In the genomic region with DNA sequence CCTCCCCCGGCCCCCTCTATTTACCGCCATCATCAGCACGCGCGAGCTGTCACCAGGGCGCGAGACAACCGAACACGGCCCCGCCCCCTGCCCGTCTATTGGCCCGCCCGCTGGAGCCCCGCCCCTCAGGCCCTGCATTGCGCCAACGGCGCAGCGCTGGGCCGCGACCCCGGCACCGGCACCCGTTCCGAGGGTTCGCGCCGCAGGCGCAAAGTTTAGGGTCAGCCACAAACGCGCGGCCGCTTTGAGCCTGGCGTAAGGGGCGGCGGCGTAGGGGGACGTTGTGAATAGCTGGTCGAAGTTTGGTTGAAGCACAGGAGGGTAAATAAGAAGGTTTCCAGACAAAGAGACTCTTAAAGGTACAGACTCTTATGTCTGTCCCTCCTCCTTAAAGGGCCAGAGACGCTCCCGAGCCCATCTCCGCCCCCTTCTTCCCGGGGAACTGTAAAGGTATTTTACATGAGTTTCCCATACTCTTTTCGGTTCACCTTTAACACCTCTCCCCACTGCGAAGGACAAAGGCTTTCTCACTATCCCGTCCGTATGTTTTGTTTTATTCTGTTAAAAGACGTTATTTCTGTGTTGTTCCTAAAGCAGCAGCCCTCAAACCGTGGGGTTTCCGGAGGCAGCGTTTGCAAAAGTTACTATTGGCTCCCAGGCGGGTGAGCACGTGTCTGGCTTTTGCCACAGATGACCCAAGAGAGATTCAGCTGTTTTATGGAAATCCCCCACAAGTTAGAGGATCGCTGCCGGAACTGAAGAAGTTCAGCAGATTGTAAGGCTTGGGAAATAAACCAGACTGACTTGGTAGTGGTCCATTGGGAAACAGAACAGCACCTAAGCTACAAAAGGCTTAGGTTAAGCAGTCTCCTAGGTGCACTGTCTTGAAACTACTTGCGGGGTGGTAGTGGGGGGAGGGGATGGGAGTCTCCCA, we compare ENCODE assay signal across 8 cellular contexts. TPM values are rescaled to one million over a fixed set of nuclear protein-coding genes. Genes with fewer than 3 reads are reported as not detected.
DNase-seq lines count a peak whose midpoint lies in the region; ATAC-seq and TF ChIP-seq lines count a peak whose summit lies in the region.

Gene USP49 (minus strand): TSS at position 76 of the 934 bp plus-strand sequence. CDS start 88,392 bp downstream, outside the sequence.

- peak; percentile 95 for DNase-seq in NB4 (ENCODE audit: low read depth)
- DNase-seq in SK-MEL-5 (ENCODE audit: low read depth, low spot score) = peak; percentile 76
- peak; percentile 95 for DNase-seq in activated naive CD4-positive, alpha-beta T cell treated with anti-CD3 and anti-CD28 coated beads, Interleukin-2, amount 10 ng/mL, durations not matched to agents 7 days and 5 days
- DNase-seq in glutamatergic neuron = peak; percentile 98
- DNase-seq in osteocyte (ENCODE audit: extremely low spot score, unreplicated experiment) = peak; percentile 96

- CTCF ChIA-PET in activated naive CD4-positive, alpha-beta T cell treated with anti-CD3 and anti-CD28 coated beads, Interleukin-2, amount 10 ng/mL, durations not matched to agents 7 days and 5 days (lab: Charles Lee) = interaction anchor here (0.7 to 2.0 kb wide), 7 partner anchors 10 to 153 kb away, joined by 3 to 11 read pairs (median 4); partner anchors contain the start of genes BYSL, MED20 and TOMM6

- H3K4me3 ChIP-seq in GM08714 (ENCODE audit: low read length) (peak within 1 kb of the TSS; percentile 90), NB4 (ENCODE audit: low read depth, low read length) (peak within 1 kb of the TSS; percentile 91), thymus (ENCODE audit: low read length) (peak within 1 kb of the TSS; percentile 96)

- H3K27ac ChIP-seq in thymus (ENCODE audit: low read depth) = peak within 1 kb of the TSS; percentile 94

- no peaks in the 10 kb centered on the region for H3K9me3 ChIP-seq in thymus (ENCODE audit: control insufficient read depth)

- no peaks in the 10 kb centered on the region for H3K27me3 ChIP-seq in thymus (ENCODE audit: control insufficient read depth, insufficient read depth)

- no peak within 1 kb of the TSS for H3K4me3 Mint-ChIP-seq in activated naive CD4-positive, alpha-beta T cell treated with anti-CD3 and anti-CD28 coated beads, Interleukin-2, amount 10 ng/mL, durations not matched to agents 7 days and 5 days
- H3K4me3 Mint-ChIP-seq in glutamatergic neuron (ENCODE audit: unreplicated experiment) (peak within 1 kb of the TSS; percentile 91), osteocyte (ENCODE audit: unreplicated experiment) (no peak within 1 kb of the TSS)

- peaks cover 2% of the 10 kb centered on the region for H3K36me3 Mint-ChIP-seq in activated naive CD4-positive, alpha-beta T cell treated with anti-CD3 and anti-CD28 coated beads, Interleukin-2, amount 10 ng/mL, durations not matched to agents 7 days and 5 days
- no peaks in the 10 kb centered on the region for H3K36me3 Mint-ChIP-seq in glutamatergic neuron (ENCODE audit: unreplicated experiment)
- H3K36me3 Mint-ChIP-seq in osteocyte (ENCODE audit: unreplicated experiment) = no peaks in the 10 kb centered on the region

- H3K27me3 Mint-ChIP-seq in activated naive CD4-positive, alpha-beta T cell treated with anti-CD3 and anti-CD28 coated beads, Interleukin-2, amount 10 ng/mL, durations not matched to agents 7 days and 5 days = no peaks in the 10 kb centered on the region
- H3K27me3 Mint-ChIP-seq in glutamatergic neuron (ENCODE audit: unreplicated experiment) (peaks cover 4% of the 10 kb centered on the region), osteocyte (ENCODE audit: unreplicated experiment) (no peaks in the 10 kb centered on the region)

- under 1% methylated on average over 55 of the region's 55 CpGs for WGBS in thymus

- no peak for TF ChIP-seq POLR2A in NB4 (IDR thresholded peaks at IDR 0.05; ENCODE audit: extremely low read depth, insufficient read length)

- H3K36me3 ChIP-seq in thymus (ENCODE audit: control insufficient read depth, insufficient read depth) = no peaks in the 10 kb centered on the region

- peak; percentile 78 for ATAC-seq in HG02571 (IDR thresholded peaks at IDR 0.05; ENCODE audit: unreplicated experiment)

- H3K27ac Mint-ChIP-seq in activated naive CD4-positive, alpha-beta T cell treated with anti-CD3 and anti-CD28 coated beads, Interleukin-2, amount 10 ng/mL, durations not matched to agents 7 days and 5 days = peak within 1 kb of the TSS; percentile 79
- H3K27ac Mint-ChIP-seq in glutamatergic neuron (ENCODE audit: unreplicated experiment) (peak within 1 kb of the TSS; percentile 90), osteocyte (ENCODE audit: unreplicated experiment) (peak within 1 kb of the TSS; percentile 91)

- in situ Hi-C loops in SK-MEL-5 (cut with HindIII; ENCODE audit: low pct_unique_long_range_greater_than_20kb, low sequenced_read_pairs) = no loop called here

- no peaks in the 10 kb centered on the region for H3K9me3 Mint-ChIP-seq in activated naive CD4-positive, alpha-beta T cell treated with anti-CD3 and anti-CD28 coated beads, Interleukin-2, amount 10 ng/mL, durations not matched to agents 7 days and 5 days
- no peaks in the 10 kb centered on the region for H3K9me3 Mint-ChIP-seq in glutamatergic neuron (ENCODE audit: unreplicated experiment)
- H3K9me3 Mint-ChIP-seq in osteocyte (ENCODE audit: unreplicated experiment) = no peaks in the 10 kb centered on the region

- no peak for TF ChIP-seq CTCF in NB4 (IDR thresholded peaks at IDR 0.05; ENCODE audit: low read depth, low read length)
- TF ChIP-seq CTCF in glutamatergic neuron (IDR thresholded peaks at IDR 0.05; ENCODE audit: partially characterized antibody, unreplicated experiment) = no peak
- TF ChIP-seq CTCF in osteocyte (IDR thresholded peaks at IDR 0.05) = no peak

- H3K4me1 ChIP-seq in thymus (ENCODE audit: control insufficient read depth, insufficient read depth, low read length) = peaks cover 12% of the 10 kb centered on the region

- peaks cover 17% of the 10 kb centered on the region for H3K4me1 Mint-ChIP-seq in activated naive CD4-positive, alpha-beta T cell treated with anti-CD3 and anti-CD28 coated beads, Interleukin-2, amount 10 ng/mL, durations not matched to agents 7 days and 5 days
- H3K4me1 Mint-ChIP-seq in glutamatergic neuron (ENCODE audit: low read depth, unreplicated experiment) (peaks cover 3% of the 10 kb centered on the region), osteocyte (ENCODE audit: unreplicated experiment) (peaks cover 9% of the 10 kb centered on the region)

RNA-seq across cellular contexts. Expression of gene USP49, which starts in this region (rescaled TPM):
- total RNA-seq in SK-MEL-5 (2014; rRNA removed; shearing (Covaris generic)) = 0.85 and 1.8 TPM in 2 replicates
- polyA plus RNA-seq in SK-MEL-5 (2015; cell fraction: cytosol; rRNA removed) = 0.99 and 1.8 TPM in 2 replicates
- polyA plus RNA-seq in SK-MEL-5 (2015; cell fraction: nucleus; rRNA removed) = 6.4 and 6.8 TPM in 2 replicates
- total RNA-seq in glutamatergic neuron (ENCODE audit: unreplicated experiment) (14.7 TPM), osteocyte (5.2 and 5.4 TPM in 2 replicates)
- 1.1 TPM for polyA plus RNA-seq in thymus

Comparison
In these comparisons a context has a peak if more than half of its experiments do, and no peak if none do; other contexts are left out.
1. Peak in every context shown above with its lines: DNase-seq, ATAC-seq, H3K4me3 ChIP-seq and H3K27ac ChIP-seq.